In the genomic region with DNA sequence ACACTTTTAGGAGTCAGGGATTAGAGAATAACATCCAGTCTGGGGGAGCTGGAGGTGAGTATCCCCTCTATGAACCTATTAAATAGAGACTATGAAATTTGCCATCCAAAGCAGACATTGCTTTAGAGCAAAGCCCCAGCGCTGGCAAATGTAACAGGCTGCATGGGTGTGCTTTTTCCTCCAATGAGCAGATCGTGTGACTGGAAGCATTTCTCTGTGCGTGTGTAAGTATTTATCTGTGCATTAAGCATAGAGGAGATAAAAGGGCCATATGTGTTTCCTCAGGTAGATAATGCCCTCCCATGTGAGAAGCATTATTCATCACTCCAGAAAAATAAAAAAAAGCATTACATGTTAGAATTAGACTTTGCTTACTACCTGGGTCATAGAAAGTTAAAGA, we compare ENCODE assay signal across 8 cellular contexts. TPM values are rescaled to one million over a fixed set of nuclear protein-coding genes. Genes with fewer than 3 reads are reported as not detected.
DNase-seq lines count a peak whose midpoint lies in the region; ATAC-seq and TF ChIP-seq lines count a peak whose summit lies in the region.

No MANE protein-coding gene starts in this region.

- H3K4me3 Mint-ChIP-seq in progenitor cell of endocrine pancreas (ENCODE audit: low read depth): no peak overlapping the region

- no peak overlapping the region for H3K27ac Mint-ChIP-seq in progenitor cell of endocrine pancreas

- H3K9me3 Mint-ChIP-seq in progenitor cell of endocrine pancreas (ENCODE audit: low read depth): peaks cover 3% of the 10 kb centered on the region

- no peak for TF ChIP-seq CTCF in choroid plexus epithelial cell (conservative IDR thresholded peaks at IDR 0.05; ENCODE audit: low read depth, low read length)
- no peak for TF ChIP-seq CTCF in psoas muscle (IDR thresholded peaks at IDR 0.05)
- TF ChIP-seq CTCF in progenitor cell of endocrine pancreas (IDR thresholded peaks at IDR 0.05; ENCODE audit: unreplicated experiment): no peak

- ATAC-seq in GM19397 (IDR thresholded peaks at IDR 0.05; ENCODE audit: unreplicated experiment) (peak; percentile 17), HG03571 (IDR thresholded peaks at IDR 0.05; ENCODE audit: unreplicated experiment) (peak; percentile 6), psoas muscle (peak in 1 of 4 donors; percentile 15), aorta (ENCODE audit: low FRiP score) (no peak)

- H3K4me3 ChIP-seq in choroid plexus epithelial cell (ENCODE audit: low read depth, low read length) (peak overlapping the region; percentile 66), psoas muscle (peak overlapping the region; percentile 62), aorta (ENCODE audit: low read length in 2 of 2) (no peak overlapping the region)

- no peaks in the 10 kb centered on the region for H3K9me3 ChIP-seq in psoas muscle
- H3K9me3 ChIP-seq in aorta (ENCODE audit: control insufficient read depth, low read length): no peaks in the 10 kb centered on the region

- H3K27me3 Mint-ChIP-seq in progenitor cell of endocrine pancreas: no peaks in the 10 kb centered on the region

- in situ Hi-C loops in ACHN (cut with HindIII; ENCODE audit: low pct_ligation_motif_present, low pct_unique_long_range_greater_than_20kb, low sequenced_read_pairs): no loop called here

- intact Hi-C loops in psoas muscle (cut with DNase I) (no loop called here), aorta (cut with DNase I) (no loop called here)

- peak; percentile 10 for DNase-seq in ACHN
- no peak for DNase-seq in choroid plexus epithelial cell (ENCODE audit: low read depth)
- no peak for DNase-seq in psoas muscle
- DNase-seq in progenitor cell of endocrine pancreas (ENCODE audit: low spot score, unreplicated experiment): no peak
- no peak for DNase-seq in aorta
- DNase-seq in stimulated activated CD4-positive, alpha-beta T cell treated with anti-CD3 and anti-CD28 coated beads, Interleukin-2, amount 100 ng/mL, for 24 hours: no peak

- peaks cover 19% of the 10 kb centered on the region for H3K4me1 Mint-ChIP-seq in progenitor cell of endocrine pancreas (ENCODE audit: low read depth)

- peaks cover 12% of the 10 kb centered on the region for H3K4me1 ChIP-seq in psoas muscle
- H3K4me1 ChIP-seq in aorta (ENCODE audit: control insufficient read depth in 1 of 2, insufficient read depth in 2 of 2, low read length in 2 of 2): no peaks in the 10 kb centered on the region

- 28 to 49% (median 35%) methylated on average over 3 of the region's 3 CpGs for WGBS in psoas muscle, 3 donors
- 45 to 49% methylated on average over 3 of the region's 3 CpGs for WGBS in aorta, 2 donors

- H3K36me3 Mint-ChIP-seq in progenitor cell of endocrine pancreas (ENCODE audit: insufficient read depth): peaks cover 8% of the 10 kb centered on the region

- H3K36me3 ChIP-seq in psoas muscle (ENCODE audit: insufficient read depth in 1 of 2, low read depth in 1 of 2) (no peaks in the 10 kb centered on the region), aorta (ENCODE audit: control insufficient read depth in 1 of 2, insufficient read depth in 2 of 2, low read length in 1 of 2) (no peaks in the 10 kb centered on the region)

- H3K27me3 ChIP-seq in psoas muscle (ENCODE audit: insufficient read depth in 3 of 3, low read length in 2 of 3) (no peaks in the 10 kb centered on the region), aorta (ENCODE audit: control insufficient read depth in 1 of 2, insufficient read depth in 2 of 2, low read length in 1 of 2) (no peaks in the 10 kb centered on the region)

- H3K27ac ChIP-seq in psoas muscle (peak overlapping the region; percentile 62), aorta (ENCODE audit: low read depth in 1 of 2, low read length in 2 of 2) (no peak overlapping the region)

RNA-seq across cellular contexts. Expression of a gene that starts 0.9 kb away (rescaled TPM):
- 1 to 10 TPM in 2 of 4 donors, under 1 TPM in 2; 0.80 to 1.5 (median 0.98) TPM for total RNA-seq in psoas muscle
- polyA plus RNA-seq in psoas muscle: under 1 TPM; 0.23 to 0.48 (median 0.27) TPM
- 3.1 and 3.3 TPM in 2 replicates for total RNA-seq in progenitor cell of endocrine pancreas
- 10 to 100 TPM in 1 of 2 donors, 1 to 10 TPM in 1; 8.5 to 25.7 TPM for total RNA-seq in aorta
- polyA plus RNA-seq in aorta: 10 to 100 TPM in 1 of 2 donors, 1 to 10 TPM in 1; 1.3 to 15.4 TPM

RNA-seq across cellular contexts. Expression of a gene that starts 52.2 kb away (rescaled TPM):
- 1 to 10 TPM; 4.2 to 8.9 (median 6.8) TPM for total RNA-seq in psoas muscle
- polyA plus RNA-seq in psoas muscle: 10 to 100 TPM in 1 of 3 donors, 1 to 10 TPM in 2; 3.8 to 10.5 (median 5.7) TPM
- total RNA-seq in progenitor cell of endocrine pancreas: 20.7 and 20.9 TPM in 2 replicates
- total RNA-seq in aorta: 10 to 100 TPM; 11.1 to 11.5 TPM
- polyA plus RNA-seq in aorta: 1 to 10 TPM; 4.0 to 6.4 TPM

RNA-seq across cellular contexts. Expression of a gene that starts 55.1 kb away (rescaled TPM):
- 10 to 100 TPM in 3 of 4 donors, 1 to 10 TPM in 1; 8.2 to 15.0 (median 10.6) TPM for total RNA-seq in psoas muscle
- polyA plus RNA-seq in psoas muscle: 10 to 100 TPM in 1 of 3 donors, 1 to 10 TPM in 2; 4.6 to 14.4 (median 5.4) TPM
- 18.1 and 18.6 TPM in 2 replicates for total RNA-seq in progenitor cell of endocrine pancreas
- 10 to 100 TPM; 10.3 to 12.7 TPM for total RNA-seq in aorta
- polyA plus RNA-seq in aorta: 1 to 10 TPM; 4.3 to 8.9 TPM

Comparison
In these comparisons a context has a peak if more than half of its experiments do, and no peak if none do; other contexts are left out.
1. H3K4me3 ChIP-seq: peak in choroid plexus epithelial cell (single experiment) and psoas muscle (single experiment); none in aorta (0 of 2).